In the genomic region with DNA sequence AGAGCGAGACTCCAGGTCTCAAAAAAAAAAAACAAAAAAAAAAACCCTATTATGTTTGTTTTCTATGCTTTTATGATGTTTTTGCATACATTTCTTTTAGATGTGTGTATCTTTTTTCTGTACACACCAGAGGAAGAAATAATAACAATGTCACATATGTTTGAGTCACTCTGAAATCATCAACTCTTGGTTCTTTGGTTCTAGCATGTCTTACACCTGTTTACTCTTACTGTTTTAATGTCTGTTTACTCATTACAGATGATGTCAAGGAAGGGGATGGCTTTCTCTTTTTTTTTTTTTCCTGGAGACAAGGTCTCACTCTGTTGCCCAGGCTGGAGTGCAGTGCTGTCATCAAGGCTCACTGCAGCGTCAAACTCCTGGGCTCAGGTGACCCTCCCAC, we compare ENCODE assay signal across 15 cellular contexts. TPM values are rescaled to one million over a fixed set of nuclear protein-coding genes. Genes with fewer than 3 reads are reported as not detected.
DNase-seq lines count a peak whose midpoint lies in the region; ATAC-seq, FAIRE-seq and TF ChIP-seq lines count a peak whose summit lies in the region.
"Had no signal": no experiment of that assay in that cellular context is flagged by ENCODE, and none has a peak within 500 bp of the region (broad histone marks: within the 10 kb centered on the region; RNA-seq: fewer than 3 reads in every experiment).

No MANE protein-coding gene starts in this region.

- POLR2A ChIA-PET in naive thymus-derived CD8-positive, alpha-beta T cell (lab: Charles Lee), result no interaction called here

- H3K9me3 Mint-ChIP-seq in CD14-positive monocyte (no peaks in the 10 kb centered on the region), HFFc6 (no peaks in the 10 kb centered on the region)
- no peaks in the 10 kb centered on the region for H3K9me3 Mint-ChIP-seq in naive thymus-derived CD8-positive, alpha-beta T cell

- no peak for DNase-seq in CD14-positive monocyte (ENCODE audit: low spot score)
- peak; percentile 43 for DNase-seq in HFFc6
- DNase-seq in bronchial epithelial cell (ENCODE audit: low read depth), result peak; percentile 87
- DNase-seq in naive thymus-derived CD8-positive, alpha-beta T cell, result no peak
- no peak for DNase-seq in head of caudate nucleus
- no peak for DNase-seq in A172 (ENCODE audit: low spot score)
- DNase-seq: activated CD4-positive, CD25-positive, alpha-beta regulatory T cell treated with anti-CD3 and anti-CD28 coated beads, Interleukin-2, amount 50 U/mL, for 72 hours; body of pancreas; endodermal cell; heart left ventricle; kidney; NCI-H1105; stimulated activated CD4-positive, alpha-beta T cell treated with anti-CD3 and anti-CD28 coated beads, Interleukin-4, amount 100 ng/mL, for 1 hour had no signal

- TF ChIP-seq CTCF in CD14-positive monocyte (IDR thresholded peaks at IDR 0.05), result no peak
- TF ChIP-seq CTCF in HFFc6 (IDR thresholded peaks at IDR 0.05), result no peak
- no peak for TF ChIP-seq CTCF in bronchial epithelial cell (IDR thresholded peaks at IDR 0.05; ENCODE audit: insufficient read depth, low read length, severe bottlenecking)

- H3K4me1 Mint-ChIP-seq in CD14-positive monocyte (peaks cover 62% of the 10 kb centered on the region), HFFc6 (ENCODE audit: low read depth) (peaks cover 36% of the 10 kb centered on the region)
- peaks cover 20 to 83% (median 66%) of the 10 kb centered on the region in 4 donors for H3K4me1 Mint-ChIP-seq in naive thymus-derived CD8-positive, alpha-beta T cell
- H3K4me1 Mint-ChIP-seq: endodermal cell had no signal

- no peak overlapping the region for H3K4me3 ChIP-seq in bronchial epithelial cell (ENCODE audit: low read depth, low read length)
- H3K4me3 ChIP-seq: body of pancreas, heart left ventricle had no signal

- H3K36me3 Mint-ChIP-seq in CD14-positive monocyte (peaks cover 6 to 23% of the 10 kb centered on the region in 2 donors), HFFc6 (ENCODE audit: low read depth) (peaks cover 28% of the 10 kb centered on the region)
- peaks cover 0 to 30% (median 0%) of the 10 kb centered on the region in 3 donors for H3K36me3 Mint-ChIP-seq in naive thymus-derived CD8-positive, alpha-beta T cell

- ATAC-seq in naive thymus-derived CD8-positive, alpha-beta T cell, result no peak
- ATAC-seq in HG02610 (IDR thresholded peaks at IDR 0.05; ENCODE audit: unreplicated experiment) (no peak), GM18858 (IDR thresholded peaks at IDR 0.05; ENCODE audit: unreplicated experiment) (no peak)
- ATAC-seq: body of pancreas had no signal

- intact Hi-C loops in CD14-positive monocyte (cut with micrococcal nuclease), result loop anchor here in 1 of 2 donors (5.0 kb wide), 1 partner anchor 45 kb away; the partner anchor contains the start of gene USP4
- intact Hi-C loops in head of caudate nucleus (cut with DNase I), result no loop called here

- H3K27me3 Mint-ChIP-seq in CD14-positive monocyte (ENCODE audit: low read depth in 3 of 3), result peaks cover 0 to 3% (median 2%) of the 10 kb centered on the region in 3 donors
- peaks cover 3% of the 10 kb centered on the region for H3K27me3 Mint-ChIP-seq in HFFc6 (ENCODE audit: insufficient read depth)
- H3K27me3 Mint-ChIP-seq in naive thymus-derived CD8-positive, alpha-beta T cell, result no peaks in the 10 kb centered on the region

- FAIRE-seq in bronchial epithelial cell (lab: Jason Lieb, UNC), result no peak
- FAIRE-seq: kidney had no signal

- H3K36me3 ChIP-seq in bronchial epithelial cell (ENCODE audit: control insufficient read depth, insufficient read depth, low read length), result peaks cover 2% of the 10 kb centered on the region

- no peaks in the 10 kb centered on the region for H3K27me3 ChIP-seq in bronchial epithelial cell (ENCODE audit: control insufficient read depth, insufficient read depth, low read length)
- H3K27me3 ChIP-seq: body of pancreas, heart left ventricle had no signal

- H3K27ac Mint-ChIP-seq in CD14-positive monocyte (peak overlapping the region; percentile 65 to 90 (median 85)), HFFc6 (peak overlapping the region; percentile 59)
- peak overlapping the region in 8 of 10 donors; percentile 1 to 86 (median 58) for H3K27ac Mint-ChIP-seq in naive thymus-derived CD8-positive, alpha-beta T cell
- H3K27ac Mint-ChIP-seq: endodermal cell had no signal

- H3K4me3 Mint-ChIP-seq in CD14-positive monocyte, result no peak overlapping the region
- no peak overlapping the region for H3K4me3 Mint-ChIP-seq in HFFc6
- peak overlapping the region in 5 of 10 donors; percentile 27 to 50 (median 31) for H3K4me3 Mint-ChIP-seq in naive thymus-derived CD8-positive, alpha-beta T cell
- H3K4me3 Mint-ChIP-seq: endodermal cell had no signal

RNA-seq across cellular contexts. Expression of gene RHOA, which starts 24.1 kb away (rescaled TPM):
- polyA plus RNA-seq in CD14-positive monocyte, result 1,000 to 10,000 TPM; 1,179 to 1,306 TPM
- total RNA-seq in HFFc6 (2021; fragmentation: NEBNext Ultra II Directional; extraction: Animal tissue kit (Norgen Biotek cat#: 25700)), result 100 to 1,000 TPM; 703 to 739 (median 716) TPM
- total RNA-seq in bronchial epithelial cell, result 300 and 621 TPM in 2 replicates
- 100 to 1,000 TPM; 235 to 254 TPM for total RNA-seq in naive thymus-derived CD8-positive, alpha-beta T cell
- 100 to 1,000 TPM; 478 to 683 (median 552) TPM for polyA plus RNA-seq in naive thymus-derived CD8-positive, alpha-beta T cell
- 612 and 632 TPM in 2 replicates for total RNA-seq in A172 (2014; rRNA removed; shearing (Covaris generic))

RNA-seq across cellular contexts. Expression of gene TCTA, which starts 24.5 kb away (rescaled TPM):
- polyA plus RNA-seq in CD14-positive monocyte, result 10 to 100 TPM; 22.4 to 26.7 TPM
- 10 to 100 TPM; 45.5 to 58.7 (median 49.9) TPM for total RNA-seq in HFFc6 (2021; fragmentation: NEBNext Ultra II Directional; extraction: Animal tissue kit (Norgen Biotek cat#: 25700))
- 4.5 and 9.1 TPM in 2 replicates for total RNA-seq in bronchial epithelial cell
- total RNA-seq in naive thymus-derived CD8-positive, alpha-beta T cell, result 10 to 100 TPM; 34.0 to 34.1 TPM
- polyA plus RNA-seq in naive thymus-derived CD8-positive, alpha-beta T cell, result 10 to 100 TPM; 37.6 to 48.8 (median 45.5) TPM
- 45.8 and 58.0 TPM in 2 replicates for total RNA-seq in A172 (2014; rRNA removed; shearing (Covaris generic))

RNA-seq across cellular contexts. Expression of gene GPX1, which starts 29.6 kb away (rescaled TPM):
- polyA plus RNA-seq in CD14-positive monocyte, result 1,000 to 10,000 TPM; 1,394 to 2,105 TPM
- total RNA-seq in HFFc6 (2021; fragmentation: NEBNext Ultra II Directional; extraction: Animal tissue kit (Norgen Biotek cat#: 25700)), result 100 to 1,000 TPM; 359 to 607 (median 548) TPM
- 533 and 633 TPM in 2 replicates for total RNA-seq in bronchial epithelial cell
- 10 to 100 TPM; 73.6 to 83.7 TPM for total RNA-seq in naive thymus-derived CD8-positive, alpha-beta T cell
- polyA plus RNA-seq in naive thymus-derived CD8-positive, alpha-beta T cell, result 100 to 1,000 TPM; 149 to 249 (median 224) TPM
- total RNA-seq in A172 (2014; rRNA removed; shearing (Covaris generic)), result 233 and 352 TPM in 2 replicates

RNA-seq across cellular contexts. Expression of gene AMT, which starts 34.6 kb away (rescaled TPM):
- 1 to 10 TPM; 2.0 to 3.1 TPM for polyA plus RNA-seq in CD14-positive monocyte
- total RNA-seq in HFFc6 (2021; fragmentation: NEBNext Ultra II Directional; extraction: Animal tissue kit (Norgen Biotek cat#: 25700)), result 1 to 10 TPM in 5 of 6 experiments, under 1 TPM in 1; 0.78 to 3.2 (median 1.2) TPM
- 0.79 and 2.2 TPM in 2 replicates for total RNA-seq in bronchial epithelial cell
- 1 to 10 TPM; 9.4 to 9.9 TPM for total RNA-seq in naive thymus-derived CD8-positive, alpha-beta T cell
- 1 to 10 TPM; 1.6 to 3.1 (median 1.9) TPM for polyA plus RNA-seq in naive thymus-derived CD8-positive, alpha-beta T cell
- total RNA-seq in A172 (2014; rRNA removed; shearing (Covaris generic)), result 0.93 and 1.8 TPM in 2 replicates

RNA-seq across cellular contexts. Expression of gene NICN1, which starts 41.4 kb away (rescaled TPM):
- 1 to 10 TPM; 5.0 to 5.6 TPM for polyA plus RNA-seq in CD14-positive monocyte
- total RNA-seq in HFFc6 (2021; fragmentation: NEBNext Ultra II Directional; extraction: Animal tissue kit (Norgen Biotek cat#: 25700)), result 10 to 100 TPM; 10.3 to 15.8 (median 13.2) TPM
- total RNA-seq in bronchial epithelial cell, result 1.3 and 3.3 TPM in 2 replicates
- 10 to 100 TPM; 21.6 to 23.0 TPM for total RNA-seq in naive thymus-derived CD8-positive, alpha-beta T cell
- polyA plus RNA-seq in naive thymus-derived CD8-positive, alpha-beta T cell, result 1 to 10 TPM; 7.4 to 9.7 (median 8.2) TPM
- 9.5 and 18.8 TPM in 2 replicates for total RNA-seq in A172 (2014; rRNA removed; shearing (Covaris generic))

Comparison
In these comparisons a context has a peak if more than half of its experiments do, and no peak if none do; other contexts are left out.
1. DNase-seq: peak in HFFc6 (single experiment) and bronchial epithelial cell (single experiment); none in CD14-positive monocyte (single experiment), naive thymus-derived CD8-positive, alpha-beta T cell (0 of 10), head of caudate nucleus (0 of 42) and A172 (single experiment).
2. Peak in every context shown above with its lines, with median percentiles within 50 percentile points of each other: H3K27ac Mint-ChIP-seq.